ENCODE assay signal across 24 cellular contexts in genomic region chr10:110694263-110694662, GRCh38.
"Had no signal": no experiment of that assay in that cellular context is flagged by ENCODE, and none has a peak within 500 bp of the region (broad histone marks: within the 10 kb centered on the region; RNA-seq: fewer than 3 reads in every experiment).

No MANE protein-coding gene starts in this region.

- DNase-seq: IMR-90; Karpas-422; KG1; MG63; NCI-H1092; NCI-H1105 treated with DMSO at 0.1 percent for 48 hours; NCI-H1417 treated with DMSO at 0.1 percent for 48 hours; NCI-H146; NCI-H1694 treated with DMSO at 0.1 percent for 48 hours; NCI-H1930; NCI-H2081; NCI-H345; NCI-H446 treated with DMSO at 0.1 percent for 48 hours; NCI-H510A treated with DMSO at 0.1 percent for 48 hours; NCI-H526; NCI-H748 treated with DMSO at 0.1 percent for 48 hours; NK-92 treated with Interleukin-12 subunit alpha and Interleukin-12 subunit beta, amount 100 ng/mL, for 24 hours; PC-3; SHP77 treated with DMSO at 0.1 percent for 48 hours had no signal

- H3K4me3 ChIP-seq: MG63, SJCRH30 had no signal

- H3K27ac ChIP-seq: RWPE1, SJCRH30 had no signal

- ATAC-seq: HepG2, Panc1, PC-3, SK-N-SH treated with all-trans-retinoic acid at 6 μM for 48 hours had no signal

- H3K27me3 ChIP-seq: MG63, SJCRH30 had no signal

- H3K9me3 ChIP-seq: MG63 had no signal

- H3K36me3 ChIP-seq: MG63, SJCRH30 had no signal
